In the genomic region with DNA sequence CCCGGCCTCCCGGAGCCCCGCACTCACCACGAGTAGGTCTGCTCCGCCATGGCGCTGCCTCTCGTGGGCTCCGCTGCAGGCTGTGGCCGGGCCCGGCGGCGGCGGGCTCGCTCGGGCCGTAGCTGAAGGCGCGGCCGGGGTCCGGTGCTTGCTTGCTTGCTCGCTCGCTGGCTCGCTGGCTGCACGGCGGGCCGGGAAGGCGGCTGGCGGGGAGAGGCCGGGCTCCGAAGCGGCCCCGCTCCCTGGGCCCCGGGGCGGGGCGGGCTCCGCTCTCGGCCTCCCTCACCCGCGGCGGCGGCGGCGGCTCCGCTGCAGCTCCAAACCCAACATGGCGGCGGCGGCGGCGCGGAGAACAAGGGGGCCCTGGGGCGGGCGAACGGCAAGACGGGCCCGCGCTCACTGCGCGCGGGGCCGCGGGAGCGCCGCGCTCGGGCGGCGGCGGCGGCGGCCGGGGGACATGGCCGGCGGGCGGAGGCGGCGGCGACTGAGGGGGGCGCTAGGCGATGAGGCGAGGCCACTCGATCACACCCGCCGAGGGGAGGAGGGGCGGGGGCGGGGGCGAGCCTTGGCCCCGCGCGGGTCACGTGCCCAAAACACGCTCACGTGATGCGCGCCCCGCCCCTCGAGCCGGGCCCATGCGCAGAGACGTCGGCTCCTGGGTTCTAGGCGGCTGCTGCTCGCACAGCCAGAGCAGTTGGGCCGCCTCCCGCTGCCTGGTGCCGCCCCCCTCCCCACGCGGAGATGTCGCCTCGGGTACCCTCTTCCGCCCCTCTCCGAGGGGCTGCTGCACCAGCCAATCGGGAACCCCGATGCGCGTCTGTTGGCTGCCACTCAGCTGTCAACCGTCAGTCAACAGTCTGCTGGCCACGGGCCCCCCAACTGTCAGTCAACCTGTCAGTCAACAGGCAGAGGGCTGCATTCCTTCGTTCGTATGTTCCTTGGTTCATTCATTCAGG, we compare ENCODE assay signal across 8 cellular contexts. TPM values are rescaled to one million over a fixed set of nuclear protein-coding genes. Genes with fewer than 3 reads are reported as not detected.
DNase-seq lines count a peak whose midpoint lies in the region; ATAC-seq, FAIRE-seq and TF ChIP-seq lines count a peak whose summit lies in the region.

A gene with protein sequence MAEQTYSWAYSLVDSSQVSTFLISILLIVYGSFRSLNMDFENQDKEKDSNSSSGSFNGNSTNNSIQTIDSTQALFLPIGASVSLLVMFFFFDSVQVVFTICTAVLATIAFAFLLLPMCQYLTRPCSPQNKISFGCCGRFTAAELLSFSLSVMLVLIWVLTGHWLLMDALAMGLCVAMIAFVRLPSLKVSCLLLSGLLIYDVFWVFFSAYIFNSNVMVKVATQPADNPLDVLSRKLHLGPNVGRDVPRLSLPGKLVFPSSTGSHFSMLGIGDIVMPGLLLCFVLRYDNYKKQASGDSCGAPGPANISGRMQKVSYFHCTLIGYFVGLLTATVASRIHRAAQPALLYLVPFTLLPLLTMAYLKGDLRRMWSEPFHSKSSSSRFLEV (minus strand): TSS at position 541 of the 956 bp plus-strand sequence. CDS start 491 bp downstream, at position 50.

- CTCF ChIA-PET in AG04449 (lab: Yijun Ruan, JAX) (interaction anchor here (0.8 to 1.2 kb wide), 2 partner anchors 27 to 254 kb away, joined by 3 read pairs; no protein-coding TSS in a partner anchor), WTC11 (lab: Charles Lee) (interaction anchor here (0.6 to 2.1 kb wide), 3 partner anchors 11 to 101 kb away, joined by 4 to 6 read pairs (median 4); no protein-coding TSS in a partner anchor), mammary epithelial cell (lab: Charles Lee; ENCODE audit: low non-redundant PET) (no interaction called here)

- H3K36me3 Mint-ChIP-seq in WTC11 = peaks cover 4% of the 10 kb centered on the region; the same call in 1 of the 2 replicates

- TF ChIP-seq CTCF in AG04449 (IDR thresholded peaks at IDR 0.05; ENCODE audit: insufficient read depth, low read length, missing control alignments) (no peak), WTC11 (IDR thresholded peaks at IDR 0.05) (no peak), mammary epithelial cell (conservative IDR thresholded peaks at IDR 0.05 in 1 of 2, IDR thresholded peaks at IDR 0.05 in 1 of 2; ENCODE audit: extremely low read depth in 1 of 2, insufficient read depth in 1 of 2, low read depth in 1 of 2, low read length in 2 of 2) (no peak)

- POLR2A ChIA-PET in AG04449 (lab: Yijun Ruan, JAX) (no interaction called here), WTC11 (lab: Charles Lee) (no interaction called here)

- H4K20me1 ChIP-seq in mammary epithelial cell (ENCODE audit: insufficient read depth, low read length) = no peaks in the 10 kb centered on the region

- H3K9me3 Mint-ChIP-seq in WTC11 = no peaks in the 10 kb centered on the region

- H3K9me3 ChIP-seq in mammary epithelial cell (replicated peaks; ENCODE audit: insufficient read depth, low read length) = no peaks in the 10 kb centered on the region
- no peaks in the 10 kb centered on the region for H3K9me3 ChIP-seq in small intestine (ENCODE audit: control insufficient read depth, low read depth)

- H3K27ac Mint-ChIP-seq in WTC11 = peak within 1 kb of the TSS; percentile 86

- ATAC-seq in GM18907 (IDR thresholded peaks at IDR 0.05; ENCODE audit: unreplicated experiment) = peak; percentile 72
- peak; percentile 58 for ATAC-seq in HG03139 (IDR thresholded peaks at IDR 0.05; ENCODE audit: unreplicated experiment)
- peak; percentile 91 for ATAC-seq in WTC11

- H3K36me3 ChIP-seq in mammary epithelial cell (ENCODE audit: insufficient read depth, low read length) = peaks cover 2% of the 10 kb centered on the region
- H3K36me3 ChIP-seq in small intestine (ENCODE audit: control insufficient read depth in 2 of 2, insufficient read depth in 2 of 2, low read length in 2 of 2) = no peaks in the 10 kb centered on the region

- dilution Hi-C loops in mammary epithelial cell (cut with HindIII; ENCODE audit: low sequenced_read_pairs) = no loop called here

- no TSS peak for BruUV-seq in mammary epithelial cell (replicated peaks; lab: Mats Ljungman, UMichigan)

- H3K4me3 ChIP-seq in AG04449 (ENCODE audit: low read depth, low read length) (peak within 1 kb of the TSS; percentile 75), mammary epithelial cell (replicated peaks in 1 of 3; ENCODE audit: insufficient read depth in 1 of 3, low read depth in 2 of 3, low read length in 3 of 3) (peak within 1 kb of the TSS; percentile 61 to 87 (median 86)), small intestine (ENCODE audit: low read depth in 1 of 2, low read length in 2 of 2) (peak within 1 kb of the TSS; percentile 98 to 99)

- H3K27ac ChIP-seq in mammary epithelial cell (ENCODE audit: insufficient read depth, low read depth, low read length) = peak within 1 kb of the TSS; percentile 61
- H3K27ac ChIP-seq in small intestine (ENCODE audit: low read depth in 1 of 2, low read length in 1 of 2) = peak within 1 kb of the TSS; percentile 94 to 97

- H3K4me1 Mint-ChIP-seq in WTC11 = peaks cover 22% of the 10 kb centered on the region

- no peaks in the 10 kb centered on the region for H3K27me3 Mint-ChIP-seq in WTC11 (ENCODE audit: low read depth)

- H3K4me3 Mint-ChIP-seq in WTC11 = peak within 1 kb of the TSS; percentile 99

- intact Hi-C loops in mammary epithelial cell (cut with micrococcal nuclease) = loop anchor here (2.0 to 5.0 kb wide), 3 partner anchors 38 to 67 kb away; no protein-coding TSS in a partner anchor

- H2AFZ ChIP-seq in mammary epithelial cell (ENCODE audit: low read depth, low read length) = peak within 1 kb of the TSS; percentile 91

- H3K27me3 ChIP-seq in mammary epithelial cell (ENCODE audit: insufficient read depth, low read length) = no peaks in the 10 kb centered on the region
- no peaks in the 10 kb centered on the region for H3K27me3 ChIP-seq in small intestine (ENCODE audit: control insufficient read depth in 2 of 2, insufficient read depth in 2 of 2, low read length in 2 of 2)

- in situ Hi-C loops in mammary epithelial cell (cut with MboI; ENCODE audit: low sequenced_read_pairs in 2 of 2) = no loop called here

- DNase-seq in AG04449 (ENCODE audit: low read depth, low spot score) = no peak
- peak; percentile 72 for DNase-seq in NCI-H2196 treated with DMSO at 0.1 percent for 48 hours (lab: John Stamatoyannopoulos, UW; ENCODE audit: unreplicated experiment)
- DNase-seq in WTC11 (ENCODE audit: low spot score) = peak; percentile 94
- DNase-seq in mammary epithelial cell = peak; percentile 77
- peak; percentile 97 for DNase-seq in iPS-NIHi7 (ENCODE audit: extremely low spot score)
- DNase-seq in small intestine = peak; percentile 90

- peaks cover 30% of the 10 kb centered on the region for H3K4me1 ChIP-seq in mammary epithelial cell (ENCODE audit: insufficient read depth, low read length)
- H3K4me1 ChIP-seq in small intestine (ENCODE audit: control insufficient read depth in 2 of 2, insufficient read depth in 1 of 2, low read depth in 1 of 2, low read length in 1 of 2) = peaks cover 0 to 11% of the 10 kb centered on the region in 2 donors

- WGBS in mammary epithelial cell (ENCODE audit: low coverage, missing lambda C conversion rate) = 19% methylated on average over 14 of the region's 119 CpGs
- WGBS in small intestine, 3 donors = 0 to 1% (median 1%) methylated on average over 40 to 119 of the region's 119 CpGs

- no peak for FAIRE-seq in small intestine (lab: Jason Lieb, UNC)

- H3K79me2 ChIP-seq in mammary epithelial cell (ENCODE audit: insufficient read depth, low read length) = peaks cover 48% of the 10 kb centered on the region

- peak within 1 kb of the TSS; percentile 73 for H3K9ac ChIP-seq in mammary epithelial cell (ENCODE audit: insufficient read depth, low read length)

- H3K4me2 ChIP-seq in mammary epithelial cell (ENCODE audit: insufficient read depth, low read depth, low read length) = peak within 1 kb of the TSS; percentile 84

TF ChIP-seq in WTC11, 78 proteins besides CTCF, POLR2A, EP300 and RAD21 (continues in another document):
- TF ChIP-seq ZNF219 (CRISPR knock-in tag; IDR thresholded peaks at IDR 0.05; ENCODE audit: borderline replicate concordance) (no peak), CBFB (CRISPR knock-in tag; IDR thresholded peaks at IDR 0.05; ENCODE audit: low read depth) (peak; percentile 70), TCF7 (CRISPR knock-in tag; IDR thresholded peaks at IDR 0.05; ENCODE audit: low read depth) (0 out of 2 replicates have a peak, but pooled peaks have one; percentile 46), ZNF317 (CRISPR knock-in tag; IDR thresholded peaks at IDR 0.05; ENCODE audit: borderline replicate concordance, low read depth) (no peak), NFE2L1 (CRISPR knock-in tag; IDR thresholded peaks at IDR 0.05) (no peak), GTF2I (CRISPR knock-in tag; conservative IDR thresholded peaks at IDR 0.05) (no peak), NFYB (CRISPR knock-in tag; conservative IDR thresholded peaks at IDR 0.05; ENCODE audit: low read depth) (peak; percentile 26; the same call in 1 of the 2 replicates), FOXK1 (CRISPR knock-in tag; IDR thresholded peaks at IDR 0.05) (peak; percentile 97)
- TF ChIP-seq, protein P1, sequence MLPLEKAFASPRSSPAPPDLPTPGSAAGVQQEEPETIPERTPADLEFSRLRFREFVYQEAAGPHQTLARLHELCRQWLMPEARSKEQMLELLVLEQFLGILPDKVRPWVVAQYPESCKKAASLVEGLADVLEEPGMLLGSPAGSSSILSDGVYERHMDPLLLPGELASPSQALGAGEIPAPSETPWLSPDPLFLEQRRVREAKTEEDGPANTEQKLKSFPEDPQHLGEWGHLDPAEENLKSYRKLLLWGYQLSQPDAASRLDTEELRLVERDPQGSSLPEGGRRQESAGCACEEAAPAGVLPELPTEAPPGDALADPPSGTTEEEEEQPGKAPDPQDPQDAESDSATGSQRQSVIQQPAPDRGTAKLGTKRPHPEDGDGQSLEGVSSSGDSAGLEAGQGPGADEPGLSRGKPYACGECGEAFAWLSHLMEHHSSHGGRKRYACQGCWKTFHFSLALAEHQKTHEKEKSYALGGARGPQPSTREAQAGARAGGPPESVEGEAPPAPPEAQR (CRISPR knock-in tag; IDR thresholded peaks at IDR 0.05) = no peak
- TF ChIP-seq, protein P2, sequence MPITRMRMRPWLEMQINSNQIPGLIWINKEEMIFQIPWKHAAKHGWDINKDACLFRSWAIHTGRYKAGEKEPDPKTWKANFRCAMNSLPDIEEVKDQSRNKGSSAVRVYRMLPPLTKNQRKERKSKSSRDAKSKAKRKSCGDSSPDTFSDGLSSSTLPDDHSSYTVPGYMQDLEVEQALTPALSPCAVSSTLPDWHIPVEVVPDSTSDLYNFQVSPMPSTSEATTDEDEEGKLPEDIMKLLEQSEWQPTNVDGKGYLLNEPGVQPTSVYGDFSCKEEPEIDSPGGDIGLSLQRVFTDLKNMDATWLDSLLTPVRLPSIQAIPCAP (CRISPR knock-in tag; IDR thresholded peaks at IDR 0.05) = no peak

RNA-seq across cellular contexts. Expression of the gene that starts here (rescaled TPM):
- total RNA-seq in WTC11 (2021) = 32.5 to 35.5 TPM (median 33.8 TPM) in 3 replicates
- total RNA-seq in mammary epithelial cell = 10 to 100 TPM; 11.2 to 54.1 TPM
- polyA plus RNA-seq in mammary epithelial cell = 18.7 TPM
- 69.0 TPM for polyA minus RNA-seq in mammary epithelial cell
- 10 to 100 TPM in 1 of 3 donors, 1 to 10 TPM in 2; 8.4 to 18.4 (median 8.9) TPM for polyA plus RNA-seq in small intestine
